ENCODE assay signal across 8 cellular contexts in genomic region chr6:136290406-136291010, GRCh38. TPM values are rescaled to one million over a fixed set of nuclear protein-coding genes. Genes with fewer than 3 reads are reported as not detected.
DNase-seq lines count a peak whose midpoint lies in the region; ATAC-seq and TF ChIP-seq lines count a peak whose summit lies in the region.

No MANE protein-coding gene starts in this region.

- H3K27ac Mint-ChIP-seq in stimulated activated naive CD8-positive, alpha-beta T cell treated with anti-CD3 and anti-CD28 coated beads, Interleukin-15, amount 100 ng/mL, for 72 hours = peak overlapping the region; percentile 100

- no peaks in the 10 kb centered on the region for H3K9me2 ChIP-seq in neural cell (ENCODE audit: insufficient read depth, low read length)

- H3F3A ChIP-seq in neural cell (ENCODE audit: insufficient read depth, low read length, poor library complexity, severe bottlenecking) = peaks cover 9% of the 10 kb centered on the region

- DNase-seq in CD1c-positive myeloid dendritic cell (ENCODE audit: extremely low spot score) = peak; percentile 89
- DNase-seq in RKO (ENCODE audit: low spot score) = peak; percentile 86
- peak; percentile 61 to 66 for DNase-seq in activated T-helper 1 cell treated with anti-CD3 and anti-CD28 coated beads, Interleukin-2, amount 50 U/mL, for 16 hours (ENCODE audit: low read depth in 1 of 2, low spot score in 1 of 2)
- peak; percentile 95 for DNase-seq in fibroblast of peridontal ligament (ENCODE audit: extremely low read depth)
- peak; percentile 80 to 88 for DNase-seq in stimulated activated naive CD8-positive, alpha-beta T cell treated with anti-CD3 and anti-CD28 coated beads, Interleukin-15, amount 100 ng/mL, for 72 hours

- H3K27ac ChIP-seq in neural cell (ENCODE audit: low read length) = peak overlapping the region; percentile 100

- TF ChIP-seq CTCF in neural cell (IDR thresholded peaks at IDR 0.05; ENCODE audit: poor library complexity, severe bottlenecking) = peak; percentile 7

- no peaks in the 10 kb centered on the region for H3K27me3 ChIP-seq in neural cell (ENCODE audit: insufficient read depth, low read depth, low read length)

- no peaks in the 10 kb centered on the region for H3K36me3 ChIP-seq in neural cell (ENCODE audit: insufficient read depth, low read length)

- peak overlapping the region; percentile 94 for H2AFZ ChIP-seq in neural cell (ENCODE audit: low read depth, low read length)

- no peaks in the 10 kb centered on the region for H3K9me3 ChIP-seq in neural cell (ENCODE audit: low read length)

- peaks cover 50% of the 10 kb centered on the region for H3K4me1 Mint-ChIP-seq in stimulated activated naive CD8-positive, alpha-beta T cell treated with anti-CD3 and anti-CD28 coated beads, Interleukin-15, amount 100 ng/mL, for 72 hours

- TF ChIP-seq RAD21 in Ishikawa (IDR thresholded peaks at IDR 0.05; ENCODE audit: low read depth) (no peak), neural cell (conservative IDR thresholded peaks at IDR 0.05) (no peak)

- peaks cover 17% of the 10 kb centered on the region for H4K20me1 ChIP-seq in neural cell (ENCODE audit: insufficient read depth)

- no peaks in the 10 kb centered on the region for H3K9me3 Mint-ChIP-seq in stimulated activated naive CD8-positive, alpha-beta T cell treated with anti-CD3 and anti-CD28 coated beads, Interleukin-15, amount 100 ng/mL, for 72 hours

- H3K4me3 ChIP-seq in neural cell (ENCODE audit: low read length) = peak overlapping the region; percentile 78

- TF ChIP-seq EP300 in Ishikawa (IDR thresholded peaks at IDR 0.05; ENCODE audit: borderline replicate concordance) (no peak), neural cell (conservative IDR thresholded peaks at IDR 0.05; ENCODE audit: poor library complexity, severe bottlenecking) (no peak)

- peak overlapping the region; percentile 100 for H3K9ac ChIP-seq in neural cell (ENCODE audit: low read length)

- peak overlapping the region; percentile 87 for H3K4me2 ChIP-seq in neural cell (ENCODE audit: low read length)

- peak; percentile 27 for ATAC-seq in GM21390 (IDR thresholded peaks at IDR 0.05; ENCODE audit: unreplicated experiment)
- peak; percentile 69 for ATAC-seq in stimulated activated naive CD8-positive, alpha-beta T cell treated with anti-CD3 and anti-CD28 coated beads, Interleukin-15, amount 100 ng/mL, for 72 hours

- H3K79me2 ChIP-seq in neural cell (replicated peaks; ENCODE audit: insufficient read depth, low read length) = peaks cover 34% of the 10 kb centered on the region

- peak overlapping the region; percentile 94 to 98 for H3K4me3 Mint-ChIP-seq in stimulated activated naive CD8-positive, alpha-beta T cell treated with anti-CD3 and anti-CD28 coated beads, Interleukin-15, amount 100 ng/mL, for 72 hours

- no peaks in the 10 kb centered on the region for H3K27me3 Mint-ChIP-seq in stimulated activated naive CD8-positive, alpha-beta T cell treated with anti-CD3 and anti-CD28 coated beads, Interleukin-15, amount 100 ng/mL, for 72 hours

TF ChIP-seq in Ishikawa, 13 proteins besides CTCF, POLR2A, EP300 and RAD21 (continues in another document):
- TF ChIP-seq CEBPB (IDR thresholded peaks at IDR 0.05) (no peak), TCF12 (IDR thresholded peaks at IDR 0.05; ENCODE audit: low read depth) (no peak), FOXM1 (IDR thresholded peaks at IDR 0.05; ENCODE audit: borderline replicate concordance, low read depth) (no peak), TEAD4 (IDR thresholded peaks at IDR 0.05) (no peak), TAF1 (IDR thresholded peaks at IDR 0.05; ENCODE audit: low read depth) (no peak), USF1 (IDR thresholded peaks at IDR 0.05) (no peak), YY1 (IDR thresholded peaks at IDR 0.05; ENCODE audit: low read depth) (no peak), REST (IDR thresholded peaks at IDR 0.05; ENCODE audit: low read depth) (no peak), MAX (IDR thresholded peaks at IDR 0.05) (peak; percentile 29; the same call in 1 of the 2 replicates), EGR1 (IDR thresholded peaks at IDR 0.05) (no peak)

TF ChIP-seq in neural cell, 6 proteins besides CTCF, POLR2A, EP300 and RAD21:
- TF ChIP-seq TAF1 (IDR thresholded peaks at IDR 0.05; ENCODE audit: low read depth) (no peak), POLR2AphosphoS5 (IDR thresholded peaks at IDR 0.05) (no peak), REST (IDR thresholded peaks at IDR 0.05; ENCODE audit: borderline replicate concordance) (no peak), EZH2 (IDR thresholded peaks at IDR 0.05; ENCODE audit: borderline replicate concordance, insufficient read depth, low read length, poor library complexity, severe bottlenecking) (no peak), MXI1 (conservative IDR thresholded peaks at IDR 0.05; ENCODE audit: poor library complexity, severe bottlenecking) (no peak), SMC3 (conservative IDR thresholded peaks at IDR 0.05; ENCODE audit: poor library complexity) (no peak)

RNA-seq across cellular contexts. Expression of gene BCLAF1, which starts 0.9 kb away (rescaled TPM):
- polyA plus RNA-seq in neural cell = 113 and 151 TPM in 2 replicates
- polyA minus RNA-seq in neural cell = 299 and 365 TPM in 2 replicates

RNA-seq across cellular contexts. Expression of gene MTFR2, which starts 40.4 kb away (rescaled TPM):
- polyA plus RNA-seq in neural cell = 1.4 TPM in 1 of 2 replicates, not detected in the other
- 2.8 TPM in 1 of 2 replicates, not detected in the other for polyA minus RNA-seq in neural cell

Comparison
In these comparisons a context has a peak if more than half of its experiments do, and no peak if none do; other contexts are left out.
1. Peak in every context shown above with its lines: DNase-seq, ATAC-seq, H3K4me3 ChIP-seq and H3K27ac ChIP-seq.